Comparison of ENCODE assay signal across 11 cellular contexts in genomic region chr3:160012108-160012507, GRCh38. TPM values are rescaled to one million over a fixed set of nuclear protein-coding genes. Genes with fewer than 3 reads are reported as not detected.
DNase-seq lines count a peak whose midpoint lies in the region; ATAC-seq lines count a peak whose summit lies in the region.
"Had no signal": no experiment of that assay in that cellular context is flagged by ENCODE, and none has a peak within 500 bp of the region (broad histone marks: within the 10 kb centered on the region; RNA-seq: fewer than 3 reads in every experiment).

No MANE protein-coding gene starts in this region.

- CTCF ChIA-PET in activated CD8-positive, alpha-beta memory T cell treated with anti-CD3 and anti-CD28 coated beads, Interleukin-2, amount 10 ng/mL, durations not matched to agents 7 days and 5 days (lab: Charles Lee) = interaction anchor here (0.7 to 3.3 kb wide), 5 partner anchors 17 to 127 kb away, joined by 3 to 16 read pairs (median 10); partner anchors contain the start of gene IL12A

- DNase-seq in activated CD8-positive, alpha-beta memory T cell treated with anti-CD3 and anti-CD28 coated beads, Interleukin-2, amount 10 ng/mL, durations not matched to agents 7 days and 5 days = no peak
- DNase-seq in activated CD8-positive, alpha-beta memory T cell treated with anti-CD3 and anti-CD28 coated beads, Interleukin-2, amount 50 U/mL, for 48 hours = no peak
- DNase-seq in stimulated activated naive B cell treated with anti-CD40 and anti-IgM and Interleukin-4, amounts not matched to agents 10 μg/mL and 1 μg/mL and 100 μg/mL, for 72 hours = no peak
- DNase-seq in cortex of kidney (lab: John Stamatoyannopoulos, UW) (no peak), NCI-H748 (lab: John Stamatoyannopoulos, UW; ENCODE audit: unreplicated experiment) (no peak), NCI-H1105 treated with DMSO at 0.1 percent for 48 hours (lab: John Stamatoyannopoulos, UW) (no peak)
- DNase-seq: immature natural killer cell, NCI-H748 treated with DMSO at 0.1 percent for 48 hours had no signal

- H3K27ac Mint-ChIP-seq in activated CD8-positive, alpha-beta memory T cell treated with anti-CD3 and anti-CD28 coated beads, Interleukin-2, amount 10 ng/mL, durations not matched to agents 7 days and 5 days = peak overlapping the region; percentile 74
- peak overlapping the region; percentile 25 for H3K27ac Mint-ChIP-seq in stimulated activated naive B cell treated with anti-CD40 and anti-IgM and Interleukin-4, amounts not matched to agents 10 μg/mL and 1 μg/mL and 100 μg/mL, for 72 hours
- H3K27ac Mint-ChIP-seq: immature natural killer cell had no signal

- ATAC-seq in activated CD8-positive, alpha-beta memory T cell treated with anti-CD3 and anti-CD28 coated beads, Interleukin-2, amount 10 ng/mL, durations not matched to agents 7 days and 5 days = peak; percentile 81
- ATAC-seq in HG02610 (IDR thresholded peaks at IDR 0.05; ENCODE audit: unreplicated experiment) (peak; percentile 81), HG03571 (IDR thresholded peaks at IDR 0.05; ENCODE audit: unreplicated experiment) (peak; percentile 85)
- ATAC-seq in stimulated activated naive B cell treated with anti-CD40 and anti-IgM and Interleukin-4, amounts not matched to agents 10 μg/mL and 1 μg/mL and 100 μg/mL, for 72 hours (replicated peaks) = peak; percentile 97

- H3K27me3 Mint-ChIP-seq in activated CD8-positive, alpha-beta memory T cell treated with anti-CD3 and anti-CD28 coated beads, Interleukin-2, amount 10 ng/mL, durations not matched to agents 7 days and 5 days = no peaks in the 10 kb centered on the region
- H3K27me3 Mint-ChIP-seq in stimulated activated naive B cell treated with anti-CD40 and anti-IgM and Interleukin-4, amounts not matched to agents 10 μg/mL and 1 μg/mL and 100 μg/mL, for 72 hours = no peaks in the 10 kb centered on the region

- peaks cover 4% of the 10 kb centered on the region for H3K36me3 Mint-ChIP-seq in activated CD8-positive, alpha-beta memory T cell treated with anti-CD3 and anti-CD28 coated beads, Interleukin-2, amount 10 ng/mL, durations not matched to agents 7 days and 5 days
- H3K36me3 Mint-ChIP-seq in stimulated activated naive B cell treated with anti-CD40 and anti-IgM and Interleukin-4, amounts not matched to agents 10 μg/mL and 1 μg/mL and 100 μg/mL, for 72 hours = no peaks in the 10 kb centered on the region
- H3K36me3 Mint-ChIP-seq: immature natural killer cell had no signal

- H3K4me3 Mint-ChIP-seq in activated CD8-positive, alpha-beta memory T cell treated with anti-CD3 and anti-CD28 coated beads, Interleukin-2, amount 10 ng/mL, durations not matched to agents 7 days and 5 days = no peak overlapping the region
- H3K4me3 Mint-ChIP-seq in stimulated activated naive B cell treated with anti-CD40 and anti-IgM and Interleukin-4, amounts not matched to agents 10 μg/mL and 1 μg/mL and 100 μg/mL, for 72 hours = peak overlapping the region in 1 of 2 donors; percentile 1
- H3K4me3 Mint-ChIP-seq: immature natural killer cell had no signal

- H3K4me1 Mint-ChIP-seq in activated CD8-positive, alpha-beta memory T cell treated with anti-CD3 and anti-CD28 coated beads, Interleukin-2, amount 10 ng/mL, durations not matched to agents 7 days and 5 days = peaks cover 44% of the 10 kb centered on the region
- H3K4me1 Mint-ChIP-seq in stimulated activated naive B cell treated with anti-CD40 and anti-IgM and Interleukin-4, amounts not matched to agents 10 μg/mL and 1 μg/mL and 100 μg/mL, for 72 hours = peaks cover 14 to 28% of the 10 kb centered on the region in 2 donors

- no peaks in the 10 kb centered on the region for H3K9me3 Mint-ChIP-seq in activated CD8-positive, alpha-beta memory T cell treated with anti-CD3 and anti-CD28 coated beads, Interleukin-2, amount 10 ng/mL, durations not matched to agents 7 days and 5 days (ENCODE audit: low read depth)
- no peaks in the 10 kb centered on the region for H3K9me3 Mint-ChIP-seq in stimulated activated naive B cell treated with anti-CD40 and anti-IgM and Interleukin-4, amounts not matched to agents 10 μg/mL and 1 μg/mL and 100 μg/mL, for 72 hours

RNA-seq across cellular contexts. Expression of gene IL12A, which starts 23.5 kb away (rescaled TPM):
- 1 to 10 TPM in 1 of 2 experiments, under 1 TPM in 1; 0.63 to 1.4 TPM for total RNA-seq in activated CD8-positive, alpha-beta memory T cell treated with anti-CD3 and anti-CD28 coated beads, Interleukin-2, amount 10 ng/mL, durations not matched to agents 7 days and 5 days
- total RNA-seq: subcutaneous adipose tissue had no signal
